Comparison of ENCODE assay signal across 17 cellular contexts in genomic region chr6:134002821-134003220, GRCh38. TPM values are rescaled to one million over a fixed set of nuclear protein-coding genes. Genes with fewer than 3 reads are reported as not detected.
DNase-seq lines count a peak whose midpoint lies in the region; ATAC-seq and TF ChIP-seq lines count a peak whose summit lies in the region.
"Had no signal": no experiment of that assay in that cellular context is flagged by ENCODE, and none has a peak within 500 bp of the region (broad histone marks: within the 10 kb centered on the region; RNA-seq: fewer than 3 reads in every experiment).

No MANE protein-coding gene starts in this region.

- TF ChIP-seq CTCF in prostate gland (IDR thresholded peaks at IDR 0.05), result no peak

- no peak for ATAC-seq in activated CD4-positive, CD25-positive, alpha-beta regulatory T cell treated with anti-CD3 and anti-CD28 coated beads, Interleukin-2, amount 50 U/mL, for 24 hours
- ATAC-seq: activated CD8-positive, alpha-beta memory T cell treated with anti-CD3 and anti-CD28 coated beads, Interleukin-2, amount 10 ng/mL, durations not matched to agents 7 days and 5 days; left ventricle myocardium superior; Right ventricle myocardium inferior had no signal

- intact Hi-C loops in prostate gland (cut with DNase I), result no loop called here

- no peaks in the 10 kb centered on the region for H3K9me3 ChIP-seq in prostate gland

- H3K36me3 ChIP-seq in prostate gland, result no peaks in the 10 kb centered on the region

- H3K27me3 ChIP-seq in prostate gland (replicated peaks; ENCODE audit: insufficient read depth), result no peaks in the 10 kb centered on the region

- WGBS in prostate gland, result 70% methylated on average over 5 of the region's 5 CpGs

- peak overlapping the region; percentile 21 for H3K27ac ChIP-seq in cingulate gyrus (ENCODE audit: low read depth, low read length)
- H3K27ac ChIP-seq in prostate gland, result peak overlapping the region; percentile 62 to 70
- H3K27ac ChIP-seq: 22Rv1, HL-60 had no signal

- H3K4me3 ChIP-seq in prostate gland, result no peak overlapping the region

- TF ChIP-seq POLR2A in prostate gland (IDR thresholded peaks at IDR 0.05), result no peak

- DNase-seq in DMS153 (lab: John Stamatoyannopoulos, UW) (peak; percentile 23), DMS153 treated with DMSO at 0.1 percent for 48 hours (lab: John Stamatoyannopoulos, UW; ENCODE audit: unreplicated experiment) (no peak), NCI-H69 (lab: John Stamatoyannopoulos, UW) (peak; percentile 55), prostate gland (ENCODE audit: low spot score) (no peak), HuH-7.5 (ENCODE audit: low spot score) (no peak), AG08396 (ENCODE audit: low spot score) (no peak)
- DNase-seq: activated CD8-positive, alpha-beta memory T cell treated with anti-CD3 and anti-CD28 coated beads, Interleukin-2, amount 10 ng/mL, durations not matched to agents 7 days and 5 days; activated naive CD4-positive, alpha-beta T cell treated with anti-CD3 and anti-CD28 coated beads for 36 hours; central memory CD4-positive, alpha-beta T cell; left ventricle myocardium superior; NCI-H1048; NCI-H526 treated with DMSO at 0.1 percent for 48 hours had no signal

- peaks cover 6% of the 10 kb centered on the region for H3K4me1 ChIP-seq in prostate gland (replicated peaks)

RNA-seq across cellular contexts. Expression of gene SLC2A12, which starts 49.6 kb away (rescaled TPM):
- 10 to 100 TPM; 15.2 to 49.0 TPM for total RNA-seq in prostate gland

RNA-seq across cellular contexts. Expression of gene TBPL1, which starts 49.8 kb away (rescaled TPM):
- 10 to 100 TPM; 27.7 to 30.8 TPM for total RNA-seq in prostate gland

Comparison
In these comparisons a context has a peak if more than half of its experiments do, and no peak if none do; other contexts are left out.
1. DNase-seq: peak in DMS153 (single experiment) and NCI-H69 (single experiment); none in DMS153 treated with DMSO at 0.1 percent for 48 hours (single experiment), prostate gland (single experiment), HuH-7.5 (single experiment) and AG08396 (single experiment).